In the genomic region with DNA sequence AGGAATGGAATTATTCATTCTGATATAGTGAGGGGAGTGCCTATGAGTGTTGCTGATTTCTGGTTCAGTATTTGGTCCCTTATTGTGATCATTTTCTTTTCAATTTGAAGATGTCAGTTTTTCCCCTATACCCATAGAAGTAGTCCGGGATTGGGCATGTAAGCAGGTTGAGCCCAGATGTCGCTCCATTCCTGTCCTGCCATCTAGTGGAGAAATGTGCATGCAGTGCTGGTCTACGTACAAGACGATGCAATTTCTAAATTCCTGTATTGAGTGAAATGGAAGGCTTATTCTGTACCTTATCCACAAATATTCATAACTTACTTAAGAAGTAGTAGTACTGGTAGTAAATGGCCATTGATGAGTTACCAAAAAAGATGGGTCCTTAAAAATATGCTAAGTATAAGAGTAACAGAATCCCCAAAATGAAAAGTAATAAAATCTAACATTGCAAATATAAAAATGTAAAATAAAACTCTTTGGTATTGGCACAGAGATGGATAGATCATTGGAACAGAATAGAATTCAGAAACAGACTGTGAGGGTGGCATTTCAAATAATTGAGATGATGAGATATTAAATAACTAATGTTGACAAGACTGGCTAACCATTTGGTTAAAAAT, we compare ENCODE assay signal across 9 cellular contexts.
DNase-seq lines count a peak whose midpoint lies in the region; ATAC-seq, FAIRE-seq and TF ChIP-seq lines count a peak whose summit lies in the region.
"Had no signal": no experiment of that assay in that cellular context is flagged by ENCODE, and none has a peak within 500 bp of the region (broad histone marks: within the 10 kb centered on the region; RNA-seq: fewer than 3 reads in every experiment).

No MANE protein-coding gene starts in this region.

- no peak overlapping the region for H3K27ac ChIP-seq in RWPE2 (ENCODE audit: poor library complexity, severe bottlenecking)
- no peak overlapping the region for H3K27ac ChIP-seq in mammary epithelial cell (ENCODE audit: insufficient read depth, low read depth, low read length)
- H3K27ac ChIP-seq in kidney (ENCODE audit: low read depth in 2 of 2, low read length in 2 of 2), result no peak overlapping the region
- H3K27ac ChIP-seq: skin epidermis had no signal

- BruUV-seq in mammary epithelial cell (replicated peaks; lab: Mats Ljungman, UMichigan), result no TSS peak

- TF ChIP-seq CTCF in LNCaP clone FGC (IDR thresholded peaks at IDR 0.05; ENCODE audit: control insufficient read depth, extremely low read depth, insufficient read depth) (peak; percentile 97), RWPE2 (IDR thresholded peaks at IDR 0.05; ENCODE audit: poor library complexity, severe bottlenecking) (peak; percentile 93), mammary epithelial cell (conservative IDR thresholded peaks at IDR 0.05 in 1 of 2, IDR thresholded peaks at IDR 0.05 in 1 of 2; ENCODE audit: extremely low read depth in 1 of 2, insufficient read depth in 1 of 2, low read depth in 1 of 2, low read length in 2 of 2) (peak; percentile 88 to 96), kidney (IDR thresholded peaks at IDR 0.05; ENCODE audit: borderline replicate concordance, extremely low read depth, insufficient read depth) (peak; percentile 87)

- peak; percentile 73 for FAIRE-seq in kidney (lab: Jason Lieb, UNC)

- 2% methylated on average over 4 of the region's 4 CpGs for WGBS in mammary epithelial cell (ENCODE audit: low coverage, missing lambda C conversion rate)

- no peak overlapping the region for H3K9ac ChIP-seq in mammary epithelial cell (ENCODE audit: insufficient read depth, low read length)
- no peak overlapping the region for H3K9ac ChIP-seq in kidney (ENCODE audit: low read length in 2 of 2)

- dilution Hi-C loops in mammary epithelial cell (cut with HindIII; ENCODE audit: low sequenced_read_pairs), result no loop called here

- H3K4me1 ChIP-seq in RWPE2 (ENCODE audit: insufficient read depth, poor library complexity, severe bottlenecking), result no peaks in the 10 kb centered on the region
- no peaks in the 10 kb centered on the region for H3K4me1 ChIP-seq in mammary epithelial cell (ENCODE audit: insufficient read depth, low read length)
- H3K4me1 ChIP-seq in kidney (ENCODE audit: control insufficient read depth in 1 of 2, insufficient read depth in 1 of 2, low read depth in 1 of 2, low read length in 2 of 2), result no peaks in the 10 kb centered on the region

- H3K9me3 ChIP-seq in RWPE2 (ENCODE audit: severe bottlenecking), result no peaks in the 10 kb centered on the region
- H3K9me3 ChIP-seq in mammary epithelial cell (replicated peaks; ENCODE audit: insufficient read depth, low read length), result no peaks in the 10 kb centered on the region
- no peaks in the 10 kb centered on the region for H3K9me3 ChIP-seq in kidney (ENCODE audit: control insufficient read depth in 1 of 2, low read length in 2 of 2)

- H3K27me3 ChIP-seq in RWPE2 (ENCODE audit: insufficient read depth, poor library complexity, severe bottlenecking) (no peaks in the 10 kb centered on the region), mammary epithelial cell (ENCODE audit: insufficient read depth, low read length) (no peaks in the 10 kb centered on the region)

- H3K36me3 ChIP-seq in RWPE2 (ENCODE audit: low read depth), result no peaks in the 10 kb centered on the region
- H3K36me3 ChIP-seq in mammary epithelial cell (ENCODE audit: insufficient read depth, low read length), result no peaks in the 10 kb centered on the region
- no peaks in the 10 kb centered on the region for H3K36me3 ChIP-seq in kidney (ENCODE audit: control insufficient read depth in 1 of 2, insufficient read depth in 2 of 2, low read length in 2 of 2)

- CTCF ChIA-PET in mammary epithelial cell (lab: Charles Lee; ENCODE audit: low non-redundant PET), result interaction anchor here (0.6 kb wide), 1 partner anchor 986 kb away, joined by 5 read pairs; no protein-coding TSS in a partner anchor

- no peak overlapping the region for H3K4me2 ChIP-seq in mammary epithelial cell (ENCODE audit: insufficient read depth, low read depth, low read length)

- H3K79me2 ChIP-seq in mammary epithelial cell (ENCODE audit: insufficient read depth, low read length), result no peaks in the 10 kb centered on the region

- intact Hi-C loops in Right ventricle myocardium inferior (cut with DNase I) (loop anchor here (2.0 kb wide), 1 partner anchor 273 kb away; no protein-coding TSS in a partner anchor), cardiac septum (cut with DNase I) (loop anchor here (5.0 kb wide), 1 partner anchor 272 kb away; no protein-coding TSS in a partner anchor), mammary epithelial cell (cut with micrococcal nuclease) (loop anchor here (1.0 to 2.0 kb wide), 2 partner anchors 151 to 273 kb away; no protein-coding TSS in a partner anchor), kidney (cut with DNase I) (no loop called here)

- in situ Hi-C loops in mammary epithelial cell (cut with MboI; ENCODE audit: low sequenced_read_pairs in 2 of 2), result loop anchor here in 1 of 2 donors (25.0 kb wide), 1 partner anchor 1272 kb away; no protein-coding TSS in a partner anchor

- DNase-seq in Right ventricle myocardium inferior (ENCODE audit: missing footprints) (no peak), cardiac septum (ENCODE audit: low spot score) (no peak), HCEC 1CT (peak; percentile 44), LNCaP clone FGC (ENCODE audit: low read depth) (peak; percentile 46), RWPE2 (ENCODE audit: low spot score) (no peak), mammary epithelial cell (peak; percentile 54), kidney (no peak)
- DNase-seq in stimulated activated CD4-positive, alpha-beta T cell treated with anti-CD3 and anti-CD28 coated beads, TNF-alpha, amount 100 ng/mL, for 48 hours (ENCODE audit: low read depth in 3 of 3), result peak in 2 of 3 donors; percentile 9 to 11

- H4K20me1 ChIP-seq in mammary epithelial cell (ENCODE audit: insufficient read depth, low read length), result peaks cover 2% of the 10 kb centered on the region

- ATAC-seq in Right ventricle myocardium inferior (peak; percentile 77), RWPE2 (ENCODE audit: low read depth) (peak; percentile 98)

- H2AFZ ChIP-seq in mammary epithelial cell (ENCODE audit: low read depth, low read length), result no peak overlapping the region

- H3K4me3 ChIP-seq in LNCaP clone FGC (ENCODE audit: low read depth, low read length) (no peak overlapping the region), RWPE2 (ENCODE audit: severe bottlenecking) (no peak overlapping the region), mammary epithelial cell (replicated peaks in 1 of 3; ENCODE audit: insufficient read depth in 1 of 3, low read depth in 2 of 3, low read length in 3 of 3) (no peak overlapping the region), kidney (ENCODE audit: low read length in 2 of 2) (no peak overlapping the region)
- H3K4me3 ChIP-seq: skin epidermis had no signal

Comparison
In these comparisons a context has a peak if more than half of its experiments do, and no peak if none do; other contexts are left out.
1. DNase-seq: peak in HCEC 1CT (single experiment), LNCaP clone FGC (single experiment), mammary epithelial cell (single experiment) and stimulated activated CD4-positive, alpha-beta T cell treated with anti-CD3 and anti-CD28 coated beads, TNF-alpha, amount 100 ng/mL, for 48 hours (2 of 3); none in Right ventricle myocardium inferior (single experiment), cardiac septum (single experiment), RWPE2 (single experiment) and kidney (single experiment).
2. Peak in every context shown above with its lines, with median percentiles within 50 percentile points of each other: CTCF ChIP-seq.